In the genomic region with DNA sequence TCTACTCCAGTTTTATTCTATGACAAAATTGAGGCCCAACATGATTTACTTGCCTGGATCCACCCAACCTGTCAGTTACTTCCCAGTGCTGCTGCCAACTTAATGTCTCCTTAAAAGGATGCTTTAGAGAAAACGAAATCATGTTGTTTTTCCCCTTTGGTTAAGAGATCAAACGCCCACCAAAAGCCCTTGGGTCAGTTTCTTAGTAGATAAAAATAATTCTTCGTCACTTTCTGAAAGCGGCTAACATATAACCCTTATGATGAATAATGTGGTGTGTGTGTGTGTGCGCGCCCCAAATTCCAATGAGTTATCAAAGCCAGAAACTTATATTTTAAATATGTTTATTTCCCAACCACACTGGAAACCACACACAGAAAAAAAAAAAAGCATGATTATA, we compare ENCODE assay signal across 23 cellular contexts.
"Had no signal": no experiment of that assay in that cellular context is flagged by ENCODE, and none has a peak within 500 bp of the region (broad histone marks: within the 10 kb centered on the region; RNA-seq: fewer than 3 reads in every experiment).

No MANE protein-coding gene starts in this region.

- ATAC-seq: activated CD8-positive, alpha-beta T cell treated with anti-CD3 and anti-CD28 coated beads for 36 hours; activated T-cell treated with anti-CD3 and anti-CD28 coated beads, Interleukin-2, amount 50 U/mL, for 72 hours; activated T-helper 17 cell treated with anti-CD3 and anti-CD28 coated beads, Interleukin-2, amount 50 U/mL, for 72 hours; SK-N-SH treated with all-trans-retinoic acid at 6 μM for 48 hours had no signal

- DNase-seq: activated B cell treated with CpG ODN at 0.5 μM for 24 hours; activated CD4-positive, alpha-beta T cell treated with anti-CD3 and anti-CD28 coated beads for 1 hour; activated CD4-positive, alpha-beta T cell treated with anti-CD3 and anti-CD28 coated beads for 48 hours; activated CD8-positive, alpha-beta T cell treated with anti-CD3 and anti-CD28 coated beads for 36 hours; activated naive CD4-positive, alpha-beta T cell; activated T-cell treated with anti-CD3 and anti-CD28 coated beads, Interleukin-2, amount 50 U/mL, for 1 hour; activated T-cell treated with anti-CD3 and anti-CD28 coated beads, Interleukin-2, amount 50 U/mL, for 72 hours; anterior cingulate cortex; central memory CD4-positive, alpha-beta T cell; Karpas-422; KBM-7; NCI-H1105; NCI-H1417 treated with DMSO at 0.1 percent for 48 hours; NCI-H1694; NCI-H524 treated with DMSO at 0.1 percent for 48 hours; Peyer's patch; RPMI8226; SHP77 treated with DMSO at 0.1 percent for 48 hours; T-helper 1 cell; T-helper 2 cell; T-helper 9 cell had no signal
